ENCODE assay signal across 8 cellular contexts in genomic region chr3:172836390-172836997, GRCh38.
A peak's percentile ranks its signal among the peaks of the same experiment; 100 is the strongest.
DNase-seq lines count a peak whose midpoint lies in the region; ATAC-seq, FAIRE-seq and TF ChIP-seq lines count a peak whose summit lies in the region.

No MANE protein-coding gene starts in this region.

- H3K4me3 Mint-ChIP-seq in activated CD4-positive, alpha-beta T cell treated with anti-CD3 and anti-CD28 coated beads, Interleukin-2, amount 10 ng/mL, durations not matched to agents 24 days and 14 days, result no peak overlapping the region

- no peaks in the 10 kb centered on the region for H3K79me2 ChIP-seq in GM12878 (ENCODE audit: control insufficient read depth, insufficient read depth, low read length)

- H3K4me1 Mint-ChIP-seq in activated CD4-positive, alpha-beta T cell treated with anti-CD3 and anti-CD28 coated beads, Interleukin-2, amount 10 ng/mL, durations not matched to agents 24 days and 14 days, result no peaks in the 10 kb centered on the region

- in situ Hi-C loops in GM12878 (cut with MboI), result no loop called here

- H3K36me3 ChIP-seq in GM12878 (ENCODE audit: control insufficient read depth in 2 of 2, insufficient read depth in 2 of 2, low read length in 1 of 2) (no peaks in the 10 kb centered on the region), kidney (ENCODE audit: control insufficient read depth in 1 of 2, insufficient read depth in 2 of 2, low read length in 2 of 2) (no peaks in the 10 kb centered on the region)

- intact Hi-C loops in activated CD4-positive, alpha-beta T cell treated with anti-CD3 and anti-CD28 coated beads, Interleukin-2, amount 10 ng/mL, durations not matched to agents 24 days and 14 days (cut with micrococcal nuclease), result no loop called here
- intact Hi-C loops in GM12878 (cut with micrococcal nuclease; ENCODE audit: unreplicated experiment) (loop anchor here (10.0 kb wide), 1 partner anchor 208 kb away; no protein-coding TSS in a partner anchor), kidney (cut with DNase I) (no loop called here)

- RAD21 ChIA-PET in GM12878 (lab: Charles Lee; ENCODE audit: unreplicated experiment), result no interaction called here

- no peaks in the 10 kb centered on the region for H3K36me3 Mint-ChIP-seq in activated CD4-positive, alpha-beta T cell treated with anti-CD3 and anti-CD28 coated beads, Interleukin-2, amount 10 ng/mL, durations not matched to agents 24 days and 14 days (ENCODE audit: low read depth)

- H3K27me3 Mint-ChIP-seq in activated CD4-positive, alpha-beta T cell treated with anti-CD3 and anti-CD28 coated beads, Interleukin-2, amount 10 ng/mL, durations not matched to agents 24 days and 14 days, result peaks cover 18% of the 10 kb centered on the region

- no TSS peak for BruUV-seq in GM12878 (replicated peaks; lab: Mats Ljungman, UMichigan)

- H3K4me3 ChIP-seq in GM12878 (no peak overlapping the region), kidney (ENCODE audit: low read length in 2 of 2) (no peak overlapping the region)

- H3K9ac ChIP-seq in GM12878 (ENCODE audit: control insufficient read depth, insufficient read depth, low read length), result no peak overlapping the region
- no peak overlapping the region for H3K9ac ChIP-seq in kidney (ENCODE audit: low read length in 2 of 2)

- H3K27ac ChIP-seq in GM12878 (ENCODE audit: control insufficient read depth, insufficient read depth) (no peak overlapping the region), kidney (ENCODE audit: low read depth in 2 of 2, low read length in 2 of 2) (no peak overlapping the region)

- SMC1A ChIA-PET in GM12878 (lab: Charles Lee; ENCODE audit: uncharacterized antibody, unreplicated experiment), result interaction anchor here (0.6 to 2.3 kb wide), 4 partner anchors 9 to 439 kb away, joined by 3 to 6 read pairs (median 4); no protein-coding TSS in a partner anchor

- no peak for TF ChIP-seq POLR2A in GM12878 (IDR thresholded peaks at IDR 0.05; ENCODE audit: low read depth, low read length)

- POLR2A ChIA-PET in GM12878 (lab: Charles Lee), result no interaction called here

- ATAC-seq in HG02870 (IDR thresholded peaks at IDR 0.05; ENCODE audit: unreplicated experiment) (peak; percentile 65), GM12878 (peak; percentile 91), HG03095 (IDR thresholded peaks at IDR 0.05; ENCODE audit: unreplicated experiment) (no peak)

- no peak overlapping the region for H2AFZ ChIP-seq in GM12878 (ENCODE audit: control insufficient read depth, low read depth, low read length)

- WGBS in GM12878 (ENCODE audit: insufficient coverage, insufficient replicate concordance, low lambda C conversion rate, missing lambda C conversion rate), result 17% methylated on average over 6 of the region's 6 CpGs

- H3K4me1 ChIP-seq in GM12878 (ENCODE audit: control insufficient read depth, insufficient read depth, low read length) (no peaks in the 10 kb centered on the region), kidney (ENCODE audit: control insufficient read depth in 1 of 2, insufficient read depth in 1 of 2, low read depth in 1 of 2, low read length in 2 of 2) (no peaks in the 10 kb centered on the region)

- H3K27me3 ChIP-seq in GM12878 (replicated peaks in 1 of 2; ENCODE audit: control insufficient read depth in 2 of 2, insufficient read depth in 2 of 2, low read length in 1 of 2), result no peaks in the 10 kb centered on the region

- TF ChIP-seq CTCF in GM12878 (IDR thresholded peaks at IDR 0.05 in 2 of 3, conservative IDR thresholded peaks at IDR 0.05 in 1 of 3; ENCODE audit: control insufficient read depth in 2 of 3, extremely low read depth in 1 of 3, insufficient read depth in 1 of 3, low read depth in 3 of 3, low read length in 3 of 3) (peak; percentile 50 to 62 (median 57)), kidney (IDR thresholded peaks at IDR 0.05; ENCODE audit: borderline replicate concordance, extremely low read depth, insufficient read depth) (peak; percentile 34)

- DNase-seq in activated CD4-positive, alpha-beta T cell treated with anti-CD3 and anti-CD28 coated beads, Interleukin-2, amount 10 ng/mL, durations not matched to agents 24 days and 14 days, result peak; percentile 64
- no peak for DNase-seq in activated CD4-positive, alpha-beta T cell treated with anti-CD3 and anti-CD28 coated beads, Interleukin-2, amount 50 U/mL, for 4 hours
- DNase-seq in NCI-H2227 (lab: John Stamatoyannopoulos, UW; ENCODE audit: unreplicated experiment) (peak; percentile 59), GM12878 (ENCODE audit: low read depth, low spot score) (no peak), kidney (no peak)
- no peak for DNase-seq in activated CD8-positive, alpha-beta memory T cell treated with anti-CD3 and anti-CD28 coated beads, Interleukin-2, amount 50 U/mL, for 48 hours

- H3K27ac Mint-ChIP-seq in activated CD4-positive, alpha-beta T cell treated with anti-CD3 and anti-CD28 coated beads, Interleukin-2, amount 10 ng/mL, durations not matched to agents 24 days and 14 days, result no peak overlapping the region

- TF ChIP-seq RAD21 in GM12878 (IDR thresholded peaks at IDR 0.05; ENCODE audit: insufficient read depth, low read depth, low read length), result peak; percentile 53

- H4K20me1 ChIP-seq in GM12878 (ENCODE audit: control insufficient read depth, insufficient read depth), result no peaks in the 10 kb centered on the region

- TF ChIP-seq EP300 in GM12878 (IDR thresholded peaks at IDR 0.05; ENCODE audit: borderline replicate concordance in 1 of 2, control insufficient read depth in 1 of 2, low read depth in 2 of 2, low read length in 2 of 2), result no peak

- CTCF ChIA-PET in GM12878 (lab: Yijun Ruan, JAX), result interaction anchor here (0.6 to 2.0 kb wide), 14 partner anchors 9 to 439 kb away, joined by 3 to 8 read pairs (median 4); no protein-coding TSS in a partner anchor

- FAIRE-seq in GM12878 (lab: Jason Lieb, UNC) (peak; percentile 89), kidney (lab: Jason Lieb, UNC) (peak; percentile 11)

- H3K9me3 ChIP-seq in GM12878 (replicated peaks; ENCODE audit: control insufficient read depth, insufficient read depth, low read length), result no peaks in the 10 kb centered on the region
- no peaks in the 10 kb centered on the region for H3K9me3 ChIP-seq in kidney (ENCODE audit: control insufficient read depth in 1 of 2, low read length in 2 of 2)

- no peak overlapping the region for H3K4me2 ChIP-seq in GM12878 (ENCODE audit: control insufficient read depth, insufficient read depth)

- no peaks in the 10 kb centered on the region for H3K9me3 Mint-ChIP-seq in activated CD4-positive, alpha-beta T cell treated with anti-CD3 and anti-CD28 coated beads, Interleukin-2, amount 10 ng/mL, durations not matched to agents 24 days and 14 days

TF ChIP-seq in GM12878, 131 proteins besides CTCF, POLR2A, EP300 and RAD21:
- no peak for TF ChIP-seq KAT2A (conservative IDR thresholded peaks at IDR 0.05; ENCODE audit: control insufficient read depth, low read depth, low read length)
- peak; percentile 37; the same call in 1 of the 2 replicates for TF ChIP-seq SMC3 (IDR thresholded peaks at IDR 0.05; ENCODE audit: borderline replicate concordance, low read length)

Comparison
In these comparisons a context has a peak if more than half of its experiments do, and no peak if none do; other contexts are left out.
1. DNase-seq: peak in activated CD4-positive, alpha-beta T cell treated with anti-CD3 and anti-CD28 coated beads, Interleukin-2, amount 10 ng/mL, durations not matched to agents 24 days and 14 days (single experiment) and NCI-H2227 (single experiment); none in activated CD4-positive, alpha-beta T cell treated with anti-CD3 and anti-CD28 coated beads, Interleukin-2, amount 50 U/mL, for 4 hours (0 of 2), GM12878 (single experiment), kidney (single experiment) and activated CD8-positive, alpha-beta memory T cell treated with anti-CD3 and anti-CD28 coated beads, Interleukin-2, amount 50 U/mL, for 48 hours (single experiment).